Comparison of ENCODE assay signal across 1 cellular context in the genomic region with DNA sequence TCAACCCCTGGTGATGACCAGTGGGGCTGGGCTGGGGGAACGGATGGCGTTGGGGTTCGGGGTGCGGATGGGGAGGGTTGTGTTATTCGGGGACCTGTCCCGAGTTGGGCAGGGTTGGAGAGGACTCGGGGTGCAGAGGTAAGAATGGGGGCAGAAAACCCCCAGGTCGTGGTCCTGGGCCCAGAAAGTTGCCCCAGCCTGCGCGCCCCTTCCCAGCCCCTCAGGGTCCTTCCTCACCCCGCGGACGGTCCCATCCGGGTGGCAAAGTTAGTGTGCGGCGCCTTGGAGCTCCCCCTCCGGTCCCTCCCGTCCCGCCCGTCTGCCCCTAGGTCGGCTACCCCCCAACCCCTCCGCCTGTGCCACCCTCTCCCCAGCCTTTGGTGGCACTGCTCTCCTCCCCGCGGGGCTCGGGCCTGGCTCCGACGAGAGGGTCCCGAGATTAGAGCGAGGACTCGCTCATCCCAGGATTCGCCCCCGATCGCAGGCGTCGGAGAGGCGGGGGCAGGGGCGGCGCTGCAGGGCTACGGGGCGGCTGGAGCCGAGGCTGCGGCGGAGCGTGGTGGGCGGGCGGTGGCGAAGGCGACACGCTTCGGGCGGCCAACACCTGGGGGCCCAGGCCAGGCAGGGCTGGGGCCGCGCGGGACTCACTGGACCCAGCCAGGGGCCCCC.
TF ChIP-seq lines count a peak whose summit lies in the region.

No MANE protein-coding gene starts in this region.

TF ChIP-seq in WTC11, 78 proteins besides CTCF, POLR2A, EP300 and RAD21 (continued from another document):
- TF ChIP-seq E2F4 (CRISPR knock-in tag; IDR thresholded peaks at IDR 0.05; ENCODE audit: borderline replicate concordance, low read depth) (no peak), EMX1 (CRISPR knock-in tag; IDR thresholded peaks at IDR 0.05) (no peak), ZNF219 (CRISPR knock-in tag; IDR thresholded peaks at IDR 0.05; ENCODE audit: borderline replicate concordance) (no peak), ZNF317 (CRISPR knock-in tag; IDR thresholded peaks at IDR 0.05; ENCODE audit: borderline replicate concordance, low read depth) (no peak), MLX (CRISPR knock-in tag; IDR thresholded peaks at IDR 0.05) (no peak), CBFB (CRISPR knock-in tag; IDR thresholded peaks at IDR 0.05; ENCODE audit: low read depth) (no peak)
- TF ChIP-seq, protein P1, sequence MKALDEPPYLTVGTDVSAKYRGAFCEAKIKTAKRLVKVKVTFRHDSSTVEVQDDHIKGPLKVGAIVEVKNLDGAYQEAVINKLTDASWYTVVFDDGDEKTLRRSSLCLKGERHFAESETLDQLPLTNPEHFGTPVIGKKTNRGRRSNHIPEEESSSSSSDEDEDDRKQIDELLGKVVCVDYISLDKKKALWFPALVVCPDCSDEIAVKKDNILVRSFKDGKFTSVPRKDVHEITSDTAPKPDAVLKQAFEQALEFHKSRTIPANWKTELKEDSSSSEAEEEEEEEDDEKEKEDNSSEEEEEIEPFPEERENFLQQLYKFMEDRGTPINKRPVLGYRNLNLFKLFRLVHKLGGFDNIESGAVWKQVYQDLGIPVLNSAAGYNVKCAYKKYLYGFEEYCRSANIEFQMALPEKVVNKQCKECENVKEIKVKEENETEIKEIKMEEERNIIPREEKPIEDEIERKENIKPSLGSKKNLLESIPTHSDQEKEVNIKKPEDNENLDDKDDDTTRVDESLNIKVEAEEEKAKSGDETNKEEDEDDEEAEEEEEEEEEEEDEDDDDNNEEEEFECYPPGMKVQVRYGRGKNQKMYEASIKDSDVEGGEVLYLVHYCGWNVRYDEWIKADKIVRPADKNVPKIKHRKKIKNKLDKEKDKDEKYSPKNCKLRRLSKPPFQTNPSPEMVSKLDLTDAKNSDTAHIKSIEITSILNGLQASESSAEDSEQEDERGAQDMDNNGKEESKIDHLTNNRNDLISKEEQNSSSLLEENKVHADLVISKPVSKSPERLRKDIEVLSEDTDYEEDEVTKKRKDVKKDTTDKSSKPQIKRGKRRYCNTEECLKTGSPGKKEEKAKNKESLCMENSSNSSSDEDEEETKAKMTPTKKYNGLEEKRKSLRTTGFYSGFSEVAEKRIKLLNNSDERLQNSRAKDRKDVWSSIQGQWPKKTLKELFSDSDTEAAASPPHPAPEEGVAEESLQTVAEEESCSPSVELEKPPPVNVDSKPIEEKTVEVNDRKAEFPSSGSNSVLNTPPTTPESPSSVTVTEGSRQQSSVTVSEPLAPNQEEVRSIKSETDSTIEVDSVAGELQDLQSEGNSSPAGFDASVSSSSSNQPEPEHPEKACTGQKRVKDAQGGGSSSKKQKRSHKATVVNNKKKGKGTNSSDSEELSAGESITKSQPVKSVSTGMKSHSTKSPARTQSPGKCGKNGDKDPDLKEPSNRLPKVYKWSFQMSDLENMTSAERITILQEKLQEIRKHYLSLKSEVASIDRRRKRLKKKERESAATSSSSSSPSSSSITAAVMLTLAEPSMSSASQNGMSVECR (CRISPR knock-in tag; IDR thresholded peaks at IDR 0.05; ENCODE audit: borderline replicate concordance), result no peak
